Comparison of ENCODE assay signal across 9 cellular contexts in the genomic region with DNA sequence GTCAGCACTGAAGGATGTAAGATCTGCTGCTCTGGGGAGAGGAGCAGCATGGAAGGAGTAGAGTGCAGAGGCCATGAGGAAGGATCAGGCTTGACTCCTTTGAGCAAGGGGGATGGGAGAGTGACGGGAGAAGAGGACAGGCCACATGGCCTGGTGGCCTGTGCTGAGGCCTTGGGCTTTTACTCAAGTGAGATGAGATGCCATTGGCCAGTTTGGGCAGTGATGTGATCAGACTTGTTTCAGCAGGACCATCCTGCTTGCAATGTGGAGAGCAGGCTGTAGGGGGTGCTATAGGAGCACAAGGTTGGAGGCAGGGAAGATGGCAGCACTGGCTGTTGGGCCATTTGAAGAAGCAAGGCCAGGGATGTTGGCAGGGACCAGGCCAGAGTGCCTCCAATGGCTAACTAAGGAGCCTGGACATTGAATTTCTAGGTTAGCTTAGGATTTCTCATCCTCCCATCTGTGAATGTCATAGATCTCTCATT. TPM values are rescaled to one million over a fixed set of nuclear protein-coding genes. Genes with fewer than 3 reads are reported as not detected.
DNase-seq lines count a peak whose midpoint lies in the region; ATAC-seq, FAIRE-seq and TF ChIP-seq lines count a peak whose summit lies in the region.
"Had no signal": no experiment of that assay in that cellular context is flagged by ENCODE, and none has a peak within 500 bp of the region (broad histone marks: within the 10 kb centered on the region; RNA-seq: fewer than 3 reads in every experiment).

No MANE protein-coding gene starts in this region.

- TF ChIP-seq RAD21 in K562 (CRISPR knock-in tag; conservative IDR thresholded peaks at IDR 0.05 in 1 of 2, IDR thresholded peaks at IDR 0.05 in 1 of 2) = peak; percentile 44 to 80

- in situ Hi-C loops in K562 (cut with MboI) = no loop called here

- no peaks in the 10 kb centered on the region for H3F3A ChIP-seq in GM23338 (replicated peaks; ENCODE audit: low read depth)

- no peaks in the 10 kb centered on the region for H3K9me3 ChIP-seq in K562 (replicated peaks; ENCODE audit: control insufficient read depth, insufficient read depth, low read depth, low read length)
- no peaks in the 10 kb centered on the region for H3K9me3 ChIP-seq in naive thymus-derived CD4-positive, alpha-beta T cell (ENCODE audit: control insufficient read depth in 2 of 3, low read length in 3 of 3)

- no peak for TF ChIP-seq POLR2A in K562 (conservative IDR thresholded peaks at IDR 0.05)

- H3K27me3 Mint-ChIP-seq in GM23338 (ENCODE audit: insufficient read depth, low read depth, poor library complexity) = peaks cover 8% of the 10 kb centered on the region
- peaks cover 0 to 15% (median 0%) of the 10 kb centered on the region in 5 donors for H3K27me3 Mint-ChIP-seq in naive thymus-derived CD4-positive, alpha-beta T cell

- H3K4me3 ChIP-seq in AG09309 (ENCODE audit: control insufficient read depth, low read depth, low read length) = no peak overlapping the region
- H3K4me3 ChIP-seq in GM23338 = no peak overlapping the region
- no peak overlapping the region for H3K4me3 ChIP-seq in K562
- no peak overlapping the region for H3K4me3 ChIP-seq in naive thymus-derived CD4-positive, alpha-beta T cell (ENCODE audit: low read length)

- TF ChIP-seq CTCF in AG09309 (IDR thresholded peaks at IDR 0.05; ENCODE audit: control insufficient read depth, insufficient read depth, low read depth, low read length, missing control alignments) (peak; percentile 49), GM23338 (conservative IDR thresholded peaks at IDR 0.05; ENCODE audit: low read depth in 2 of 2) (peak; percentile 82 to 94), K562 (IDR thresholded peaks at IDR 0.05 in 2 of 3, conservative IDR thresholded peaks at IDR 0.05 in 1 of 3; ENCODE audit: insufficient read depth in 2 of 3, low read depth in 1 of 3, low read length in 3 of 3) (peak; percentile 78 to 83 (median 80))

- H3K9me3 Mint-ChIP-seq in GM23338 = peaks cover 20% of the 10 kb centered on the region; the same call in 2 of the 3 replicates
- H3K9me3 Mint-ChIP-seq in naive thymus-derived CD4-positive, alpha-beta T cell = peaks cover 0 to 4% (median 0%) of the 10 kb centered on the region in 11 donors

- H3K4me3 Mint-ChIP-seq in GM23338 = no peak overlapping the region
- H3K4me3 Mint-ChIP-seq in naive thymus-derived CD4-positive, alpha-beta T cell = no peak overlapping the region

- H2AFZ ChIP-seq in GM23338 = no peak overlapping the region
- no peak overlapping the region for H2AFZ ChIP-seq in K562 (ENCODE audit: low read depth, low read length)

- intact Hi-C loops in K562 (cut with micrococcal nuclease) = loop anchor here (5.0 kb wide), 2 partner anchors 171 to 401 kb away; no protein-coding TSS in a partner anchor
- intact Hi-C loops in naive thymus-derived CD4-positive, alpha-beta T cell (cut with micrococcal nuclease) = no loop called here

- H3K9ac ChIP-seq in K562 (ENCODE audit: insufficient read depth in 1 of 2, low read depth in 2 of 2, low read length in 2 of 2) = no peak overlapping the region

- H3K36me3 ChIP-seq in GM23338 (ENCODE audit: insufficient read depth) (peaks cover 27% of the 10 kb centered on the region), K562 (ENCODE audit: control insufficient read depth, insufficient read depth, low read length) (no peaks in the 10 kb centered on the region)
- H3K36me3 ChIP-seq in naive thymus-derived CD4-positive, alpha-beta T cell (ENCODE audit: control insufficient read depth in 2 of 3, insufficient read depth in 3 of 3, low read length in 3 of 3) = peaks cover 0 to 10% (median 0%) of the 10 kb centered on the region in 3 experiments

- ATAC-seq in GM23338 = peak; percentile 91
- ATAC-seq in SK-N-SH treated with all-trans-retinoic acid at 6 μM for 48 hours = peak; percentile 61
- peak; percentile 84 for ATAC-seq in K562
- ATAC-seq in naive thymus-derived CD4-positive, alpha-beta T cell = peak; percentile 53
- no peak for ATAC-seq in GM21825 (IDR thresholded peaks at IDR 0.05; ENCODE audit: unreplicated experiment)

- POLR2A ChIA-PET in K562 (lab: Yijun Ruan, JAX) = no interaction called here
- POLR2A ChIA-PET in naive thymus-derived CD4-positive, alpha-beta T cell (lab: Charles Lee) = no interaction called here

- H3K4me1 ChIP-seq in GM23338 (ENCODE audit: insufficient read depth) = no peaks in the 10 kb centered on the region
- H3K4me1 ChIP-seq in K562 (replicated peaks in 1 of 2; ENCODE audit: control insufficient read depth in 2 of 2, insufficient read depth in 2 of 2, low read length in 2 of 2) = no peaks in the 10 kb centered on the region
- no peaks in the 10 kb centered on the region for H3K4me1 ChIP-seq in naive thymus-derived CD4-positive, alpha-beta T cell (ENCODE audit: control insufficient read depth in 2 of 2, insufficient read depth in 2 of 2, low read length in 2 of 2)

- DNase-seq in AG09309 (ENCODE audit: low read depth) = no peak
- peak; percentile 89 for DNase-seq in GM23338 (ENCODE audit: low spot score)
- DNase-seq in K562 (ENCODE audit: extremely low read depth in 1 of 4, low spot score in 3 of 4) = peak; percentile 33 to 78 (median 60)
- DNase-seq in naive thymus-derived CD4-positive, alpha-beta T cell = peak in 5 of 9 donors; percentile 3 to 50 (median 8)
- no peak for DNase-seq in NCI-H446 treated with DMSO at 0.1 percent for 48 hours (lab: John Stamatoyannopoulos, UW)
- no peak for DNase-seq in cerebellum (ENCODE audit: low spot score)

- H3K27me3 ChIP-seq in GM23338 (ENCODE audit: insufficient read depth) (no peaks in the 10 kb centered on the region), K562 (ENCODE audit: control insufficient read depth in 2 of 2, insufficient read depth in 2 of 2, low read length in 2 of 2) (no peaks in the 10 kb centered on the region)
- H3K27me3 ChIP-seq in naive thymus-derived CD4-positive, alpha-beta T cell (ENCODE audit: control insufficient read depth in 2 of 2, insufficient read depth in 2 of 2, low read length in 2 of 2) = no peaks in the 10 kb centered on the region

- H3K27ac ChIP-seq in GM23338 (ENCODE audit: low read depth) (no peak overlapping the region), K562 (ENCODE audit: extremely low read depth, low read depth, low read length) (no peak overlapping the region)
- no peak overlapping the region for H3K27ac ChIP-seq in naive thymus-derived CD4-positive, alpha-beta T cell (ENCODE audit: low read depth, low read length)
- H3K27ac ChIP-seq: epithelial cell of prostate had no signal

- H3K27ac Mint-ChIP-seq in GM23338 = no peak overlapping the region
- peak overlapping the region in 2 of 9 donors; percentile 34 to 42 for H3K27ac Mint-ChIP-seq in naive thymus-derived CD4-positive, alpha-beta T cell

- H3K4me2 ChIP-seq in GM23338 (no peak overlapping the region), K562 (ENCODE audit: insufficient read depth, low read length) (no peak overlapping the region)

- H3K9me1 ChIP-seq in K562 (ENCODE audit: control insufficient read depth, insufficient read depth, low read length) = no peaks in the 10 kb centered on the region

- H3K36me3 Mint-ChIP-seq in GM23338 (ENCODE audit: low read depth) = peaks cover 17% of the 10 kb centered on the region
- H3K36me3 Mint-ChIP-seq in naive thymus-derived CD4-positive, alpha-beta T cell = peaks cover 0 to 14% (median under 1%) of the 10 kb centered on the region in 5 donors

- no TSS peak for BruUV-seq in K562 (replicated peaks; lab: Mats Ljungman, UMichigan)

- TF ChIP-seq EP300 in K562 (IDR thresholded peaks at IDR 0.05; ENCODE audit: low read length) = no peak

- WGBS in K562 (ENCODE audit: insufficient coverage, low coverage, missing lambda C conversion rate) = 0% methylated on average over 1 of the region's 1 CpG

- H3K79me2 ChIP-seq in GM23338 (replicated peaks; ENCODE audit: insufficient read depth) (no peaks in the 10 kb centered on the region), K562 (ENCODE audit: control insufficient read depth, insufficient read depth, low read length) (no peaks in the 10 kb centered on the region)

- H3K9me2 ChIP-seq in GM23338 (ENCODE audit: insufficient read depth) = no peaks in the 10 kb centered on the region

- H4K20me1 ChIP-seq in GM23338 (replicated peaks; ENCODE audit: insufficient read depth) (no peaks in the 10 kb centered on the region), K562 (replicated peaks; ENCODE audit: control insufficient read depth, insufficient read depth, low read length) (no peaks in the 10 kb centered on the region)

- peaks cover 4% of the 10 kb centered on the region for H3K4me1 Mint-ChIP-seq in GM23338
- H3K4me1 Mint-ChIP-seq in naive thymus-derived CD4-positive, alpha-beta T cell = peaks cover 0 to 9% (median 4%) of the 10 kb centered on the region in 7 donors

- peak; percentile 48 for FAIRE-seq in K562 (lab: Jason Lieb, UNC)

- CTCF ChIA-PET in K562 (lab: Yijun Ruan, JAX; ENCODE audit: low intra/inter-chr PET ratio) = no interaction called here
- CTCF ChIA-PET in naive thymus-derived CD4-positive, alpha-beta T cell (lab: Charles Lee) = no interaction called here

RNA-seq across cellular contexts. Expression of a gene that starts 23.6 kb away (rescaled TPM):
- 0.23 and 0.56 TPM in 2 replicates for total RNA-seq in GM23338 (2014; rRNA removed; shearing (Covaris generic))
- 0.19 and 0.44 TPM in 2 replicates for polyA plus RNA-seq in GM23338 (2016; fragmentation: Nextera tagmentation; extraction: Ambion mirVana)
- total RNA-seq in K562 (2011; cell fraction: chromatin; rRNA removed; ENCODE audit: low replicate concordance) = 0.18 and 0.30 TPM in 2 replicates
- 0.13 and 0.33 TPM in 2 replicates for total RNA-seq in K562 (2011; cell fraction: nucleolus; rRNA removed)
- total RNA-seq in K562 (2011; cell fraction: nucleoplasm; rRNA removed) = 0.23 TPM in 1 of 2 replicates, not detected in the other
- not detected in 2 replicates for total RNA-seq in K562 (2014; rRNA removed)
- total RNA-seq in K562 (2014; rRNA removed; fragmentation: Illumina TruSeq; extraction: Trizol) = not detected in 2 replicates
- total RNA-seq in K562 (2015; rRNA removed; fragmentation: Illumina TruSeq; extraction: Trizol) = not detected in 2 replicates
- not detected in 2 replicates for total RNA-seq in K562 (2021)
- polyA plus RNA-seq in K562 (2011; rRNA removed) = 0.32 and 0.38 TPM in 2 replicates
- 0.28 and 0.31 TPM in 2 replicates for polyA plus RNA-seq in K562 (2011; cell fraction: cytosol; rRNA removed)
- 0.25 and 0.50 TPM in 2 replicates for polyA plus RNA-seq in K562 (2011; cell fraction: nucleus; rRNA removed)
- polyA plus RNA-seq in K562 (2012) = 0.07 TPM in 1 of 2 replicates, not detected in the other
- not detected in 2 replicates for polyA plus RNA-seq in K562 (2014; fragmentation: Illumina TruSeq; extraction: Trizol)
- polyA plus RNA-seq in K562 (2014; fragmentation: Nextera tagmentation; extraction: Ambion mirVana) = not detected
- polyA plus RNA-seq in K562 (2014; rRNA removed) = not detected in 2 replicates
- 0.21 TPM in 2 replicates for polyA minus RNA-seq in K562 (2011; rRNA and poly(A)+ RNA removed)
- polyA minus RNA-seq in K562 (2011; cell fraction: cytosol; rRNA and poly(A)+ RNA removed) = not detected in 2 replicates
- 0.11 and 0.13 TPM in 2 replicates for polyA minus RNA-seq in K562 (2011; cell fraction: nucleus; rRNA and poly(A)+ RNA removed)
- not detected for total RNA-seq in naive thymus-derived CD4-positive, alpha-beta T cell
- not detected for polyA plus RNA-seq in naive thymus-derived CD4-positive, alpha-beta T cell
- not detected for total RNA-seq in cerebellum

RNA-seq across cellular contexts. Expression of a gene that starts 34.9 kb away (rescaled TPM):
- 10.4 and 17.0 TPM in 2 replicates for total RNA-seq in GM23338 (2014; rRNA removed; shearing (Covaris generic))
- polyA plus RNA-seq in GM23338 (2016; fragmentation: Nextera tagmentation; extraction: Ambion mirVana) (9.3 and 13.3 TPM in 2 replicates), K562 (2011; rRNA removed) (0.11 and 0.61 TPM in 2 replicates), K562 (2014; fragmentation: Illumina TruSeq; extraction: Trizol) (0.28 and 0.33 TPM in 2 replicates), K562 (2014; fragmentation: Nextera tagmentation; extraction: Ambion mirVana) (under 1 TPM; 0.50 to 0.63 TPM), K562 (2014; rRNA removed) (0.04 and 0.53 TPM in 2 replicates)
- 0.86 TPM in 2 replicates for total RNA-seq in K562 (2011; cell fraction: chromatin; rRNA removed; ENCODE audit: low replicate concordance)
- 0.66 and 0.67 TPM in 2 replicates for total RNA-seq in K562 (2011; cell fraction: nucleolus; rRNA removed)
- total RNA-seq in K562 (2011; cell fraction: nucleoplasm; rRNA removed) = 0.84 and 0.88 TPM in 2 replicates
- total RNA-seq in K562 (2014; rRNA removed) (not detected in 2 replicates), K562 (2014; rRNA removed; fragmentation: Illumina TruSeq; extraction: Trizol) (0.38 TPM in 1 of 2 replicates, not detected in the other), K562 (2015; rRNA removed; fragmentation: Illumina TruSeq; extraction: Trizol) (0.11 TPM in 2 replicates), K562 (2021) (0.07 and 1.0 TPM in 2 replicates), cerebellum (4.5 TPM)
- 0.06 and 0.19 TPM in 2 replicates for polyA plus RNA-seq in K562 (2011; cell fraction: cytosol; rRNA removed)
- 0.11 and 0.14 TPM in 2 replicates for polyA plus RNA-seq in K562 (2011; cell fraction: nucleus; rRNA removed)
- 0.03 and 0.48 TPM in 2 replicates for polyA plus RNA-seq in K562 (2012)
- polyA minus RNA-seq in K562 (2011; rRNA and poly(A)+ RNA removed) = 0.15 and 0.42 TPM in 2 replicates
- not detected in 2 replicates for polyA minus RNA-seq in K562 (2011; cell fraction: cytosol; rRNA and poly(A)+ RNA removed)
- 0.27 and 0.44 TPM in 2 replicates for polyA minus RNA-seq in K562 (2011; cell fraction: nucleus; rRNA and poly(A)+ RNA removed)
- 10 to 100 TPM in 3 of 5 experiments, 1 to 10 TPM in 2; 7.1 to 15.8 (median 11.1) TPM for total RNA-seq in naive thymus-derived CD4-positive, alpha-beta T cell
- 1 to 10 TPM; 4.4 to 6.6 TPM for polyA plus RNA-seq in naive thymus-derived CD4-positive, alpha-beta T cell

Comparison
In these comparisons a context has a peak if more than half of its experiments do, and no peak if none do; other contexts are left out.
1. DNase-seq: peak in GM23338 (single experiment), K562 (4 of 4) and naive thymus-derived CD4-positive, alpha-beta T cell (5 of 9); none in AG09309 (single experiment), NCI-H446 treated with DMSO at 0.1 percent for 48 hours (single experiment) and cerebellum (single experiment).
2. Peak in every context shown above with its lines, with median percentiles within 50 percentile points of each other: CTCF ChIP-seq.